8 cellular contexts compared by ENCODE assay signal in genomic region chr20:23245553-23246128, GRCh38.
DNase-seq lines count a peak whose midpoint lies in the region; ATAC-seq and TF ChIP-seq lines count a peak whose summit lies in the region.

No MANE protein-coding gene starts in this region.

- H3K27me3 Mint-ChIP-seq in neural crest cell (ENCODE audit: low read depth) = peaks cover 17% of the 10 kb centered on the region

- H3K27ac ChIP-seq in fibroblast of lung (ENCODE audit: insufficient read depth, low read length) = no peak overlapping the region

- H3K27ac Mint-ChIP-seq in neural crest cell (ENCODE audit: unreplicated experiment) = peak overlapping the region; percentile 9

- H3K9me3 Mint-ChIP-seq in neural crest cell = no peaks in the 10 kb centered on the region

- H3K4me1 ChIP-seq in fibroblast of lung (ENCODE audit: control insufficient read depth, extremely low read depth, insufficient read depth, low read length) = peaks cover 3% of the 10 kb centered on the region

- H3K9me3 ChIP-seq in fibroblast of lung (ENCODE audit: control insufficient read depth, insufficient read depth, low read depth, low read length) = no peaks in the 10 kb centered on the region

- no peaks in the 10 kb centered on the region for H3K4me1 Mint-ChIP-seq in neural crest cell

- ATAC-seq in GM19467 (IDR thresholded peaks at IDR 0.05; ENCODE audit: unreplicated experiment) (peak; percentile 76), HG03469 (IDR thresholded peaks at IDR 0.05; ENCODE audit: unreplicated experiment) (peak; percentile 89)

- no peaks in the 10 kb centered on the region for H3K79me2 ChIP-seq in fibroblast of lung (ENCODE audit: control insufficient read depth, insufficient read depth, low read length)

- H3K36me3 Mint-ChIP-seq in neural crest cell (ENCODE audit: low read depth) = no peaks in the 10 kb centered on the region

- H4K20me1 ChIP-seq in fibroblast of lung (ENCODE audit: control insufficient read depth, extremely low read depth, insufficient read depth, low read length) = no peaks in the 10 kb centered on the region

- H2AFZ ChIP-seq in fibroblast of lung (ENCODE audit: low read length) = no peak overlapping the region

- DNase-seq in GDM1 (lab: John Stamatoyannopoulos, UW) (peak; percentile 86), SKM-1 (lab: John Stamatoyannopoulos, UW; ENCODE audit: unreplicated experiment) (peak; percentile 94), fibroblast of lung (ENCODE audit: low read depth in 2 of 2) (peak; percentile 38 to 53), neural crest cell (ENCODE audit: low read depth, low spot score) (peak; percentile 28), NCI-H2227 (lab: John Stamatoyannopoulos, UW; ENCODE audit: unreplicated experiment) (no peak), GM03348 (ENCODE audit: low spot score) (no peak)

- H3K9ac ChIP-seq in fibroblast of lung (ENCODE audit: insufficient read depth, low read length) = no peak overlapping the region

- no peak overlapping the region for H3K4me3 ChIP-seq in fibroblast of lung (replicated peaks in 1 of 4; ENCODE audit: control extremely low read depth in 1 of 4, insufficient read depth in 1 of 4, low read depth in 3 of 4, low read length in 4 of 4)

- no peaks in the 10 kb centered on the region for H3K27me3 ChIP-seq in fibroblast of lung (ENCODE audit: control insufficient read depth, insufficient read depth, low read length)

- no peak overlapping the region for H3K4me3 Mint-ChIP-seq in neural crest cell

- H3K4me2 ChIP-seq in fibroblast of lung (ENCODE audit: extremely low read depth, insufficient read depth, low read length) = no peak overlapping the region

- no peaks in the 10 kb centered on the region for H3K36me3 ChIP-seq in fibroblast of lung (ENCODE audit: control insufficient read depth, insufficient read depth, low read length)

- TF ChIP-seq CTCF in fibroblast of lung (conservative IDR thresholded peaks at IDR 0.05 in 1 of 2, IDR thresholded peaks at IDR 0.05 in 1 of 2; ENCODE audit: low read depth in 1 of 2, low read length in 2 of 2) = peak in 1 of 2 donors; percentile 70
- TF ChIP-seq CTCF in neural crest cell (conservative IDR thresholded peaks at IDR 0.05) = peak; percentile 59

Comparison
In these comparisons a context has a peak if more than half of its experiments do, and no peak if none do; other contexts are left out.
1. DNase-seq: peak in GDM1 (single experiment), SKM-1 (single experiment), fibroblast of lung (2 of 2) and neural crest cell (single experiment); none in NCI-H2227 (single experiment) and GM03348 (single experiment).